8 cellular contexts compared by ENCODE assay signal in the genomic region with DNA sequence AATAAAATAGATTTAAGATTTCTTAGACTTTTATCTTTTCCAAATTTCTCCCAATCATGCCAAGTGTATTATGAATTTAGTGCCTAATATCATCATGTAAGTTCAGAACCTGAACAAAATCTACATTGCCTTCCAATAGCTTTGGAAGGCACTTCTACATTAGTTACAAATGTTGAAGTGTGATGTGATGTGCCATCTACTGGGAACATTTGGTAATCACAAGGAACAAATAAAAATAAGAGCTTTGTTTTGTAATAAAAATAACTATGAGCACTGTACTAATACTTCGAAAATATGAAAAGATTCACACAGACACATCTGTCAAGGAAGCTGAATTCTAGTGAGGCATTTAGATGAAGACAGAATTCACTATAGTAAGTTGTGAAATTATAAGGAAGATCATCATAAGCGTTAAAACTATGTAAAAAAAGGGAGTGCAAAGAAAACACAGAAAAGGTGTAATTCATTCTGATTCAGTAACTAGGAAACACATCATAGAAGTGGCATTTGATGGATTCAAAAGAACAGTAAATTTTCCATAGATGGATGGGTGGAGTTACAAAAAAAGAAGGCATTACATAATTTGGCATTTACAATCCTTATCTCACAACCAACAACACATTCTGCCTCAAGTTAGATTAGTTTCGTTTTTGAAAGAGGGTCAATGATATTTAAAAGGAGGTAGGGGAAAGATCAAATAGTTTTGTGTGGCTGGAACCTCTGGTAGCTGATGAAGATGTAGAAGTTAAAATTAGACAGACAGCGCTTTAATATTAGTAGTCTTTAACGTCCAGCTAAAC.
DNase-seq lines count a peak whose midpoint lies in the region; ATAC-seq, FAIRE-seq and TF ChIP-seq lines count a peak whose summit lies in the region.

No MANE protein-coding gene starts in this region.

- H2AFZ ChIP-seq in PC-9: no peak overlapping the region

- 45 to 63% (median 51%) methylated on average over 5 of the region's 5 CpGs for WGBS in small intestine, 3 donors

- no peaks in the 10 kb centered on the region for H3K27me3 ChIP-seq in PC-9 (ENCODE audit: insufficient read depth, low read depth)
- no peaks in the 10 kb centered on the region for H3K27me3 ChIP-seq in small intestine (ENCODE audit: control insufficient read depth in 2 of 2, insufficient read depth in 2 of 2, low read length in 2 of 2)

- no peak overlapping the region for H3K4me2 ChIP-seq in PC-9

- H3K9me3 Mint-ChIP-seq in activated naive CD4-positive, alpha-beta T cell treated with anti-CD3 and anti-CD28 coated beads, Interleukin-2, amount 10 ng/mL, durations not matched to agents 7 days and 5 days: no peaks in the 10 kb centered on the region

- POLR2A ChIA-PET in PC-9 (lab: Charles Lee; ENCODE audit: unreplicated experiment): interaction anchor here (0.7 kb wide), 1 partner anchor 1207 kb away, joined by 3 read pairs; no protein-coding TSS in a partner anchor

- no peak overlapping the region for H3K4me3 ChIP-seq in HFF-Myc (replicated peaks; ENCODE audit: low read depth, low read length)
- H3K4me3 ChIP-seq in PC-9: no peak overlapping the region
- no peak overlapping the region for H3K4me3 ChIP-seq in small intestine (ENCODE audit: low read depth in 1 of 2, low read length in 2 of 2)

- H3K4me1 Mint-ChIP-seq in activated naive CD4-positive, alpha-beta T cell treated with anti-CD3 and anti-CD28 coated beads, Interleukin-2, amount 10 ng/mL, durations not matched to agents 7 days and 5 days: peaks cover 10% of the 10 kb centered on the region

- DNase-seq in EH (ENCODE audit: low read depth) (peak; percentile 48), HFF-Myc (ENCODE audit: extremely low read depth, low read depth) (peak; percentile 4), PC-9 (no peak), fibroblast of peridontal ligament (ENCODE audit: extremely low read depth) (peak; percentile 58), small intestine (peak; percentile 35)
- no peak for DNase-seq in activated naive CD4-positive, alpha-beta T cell treated with anti-CD3 and anti-CD28 coated beads, Interleukin-2, amount 10 ng/mL, durations not matched to agents 7 days and 5 days

- FAIRE-seq in small intestine (lab: Jason Lieb, UNC): no peak

- intact Hi-C loops in PC-9 (cut with micrococcal nuclease; ENCODE audit: unreplicated experiment): loop anchor here (5.0 kb wide), 1 partner anchor 718 kb away; no protein-coding TSS in a partner anchor

- TF ChIP-seq CTCF in HFF-Myc (IDR thresholded peaks at IDR 0.05; ENCODE audit: low read depth, low read length, missing control alignments) (peak; percentile 39), PC-9 (conservative IDR thresholded peaks at IDR 0.05) (peak; percentile 75)

- H3K27ac ChIP-seq in PC-9 (no peak overlapping the region), small intestine (ENCODE audit: low read depth in 1 of 2, low read length in 1 of 2) (no peak overlapping the region)

- ATAC-seq in HG03342 (IDR thresholded peaks at IDR 0.05; ENCODE audit: unreplicated experiment): no peak
- no peak for ATAC-seq in GM21737 (IDR thresholded peaks at IDR 0.05; ENCODE audit: unreplicated experiment)

- H3K27me3 Mint-ChIP-seq in activated naive CD4-positive, alpha-beta T cell treated with anti-CD3 and anti-CD28 coated beads, Interleukin-2, amount 10 ng/mL, durations not matched to agents 7 days and 5 days: no peaks in the 10 kb centered on the region

- H3K4me1 ChIP-seq in PC-9 (replicated peaks; ENCODE audit: insufficient read depth) (0 out of 2 replicates have a peak, but pooled peaks cover 5% of the 10 kb centered on the region), small intestine (ENCODE audit: control insufficient read depth in 2 of 2, insufficient read depth in 1 of 2, low read depth in 1 of 2, low read length in 1 of 2) (no peaks in the 10 kb centered on the region)

- H3K36me3 ChIP-seq in PC-9 (ENCODE audit: low read depth) (0 out of 2 replicates have a peak, but pooled peaks cover 7% of the 10 kb centered on the region), small intestine (ENCODE audit: control insufficient read depth in 2 of 2, insufficient read depth in 2 of 2, low read length in 2 of 2) (no peaks in the 10 kb centered on the region)

- H3K4me3 Mint-ChIP-seq in activated naive CD4-positive, alpha-beta T cell treated with anti-CD3 and anti-CD28 coated beads, Interleukin-2, amount 10 ng/mL, durations not matched to agents 7 days and 5 days: no peak overlapping the region

- no peaks in the 10 kb centered on the region for H3F3A ChIP-seq in PC-9 (ENCODE audit: insufficient read depth, low read depth)

- H3K9me3 ChIP-seq in PC-9 (ENCODE audit: insufficient read depth, low read depth) (no peaks in the 10 kb centered on the region), small intestine (ENCODE audit: control insufficient read depth, low read depth) (no peaks in the 10 kb centered on the region)

- no TSS peak for BruUV-seq in PC-9 (replicated peaks; lab: Mats Ljungman, UMichigan)

- H3K9me2 ChIP-seq in PC-9 (ENCODE audit: insufficient read depth): no peaks in the 10 kb centered on the region

- CTCF ChIA-PET in PC-9 (lab: Charles Lee): interaction anchor here (0.6 to 1.5 kb wide), 4 partner anchors 613 to 855 kb away, joined by 3 to 24 read pairs (median 8); no protein-coding TSS in a partner anchor
- CTCF ChIA-PET in activated naive CD4-positive, alpha-beta T cell treated with anti-CD3 and anti-CD28 coated beads, Interleukin-2, amount 10 ng/mL, durations not matched to agents 7 days and 5 days (lab: Charles Lee): interaction anchor here (0.7 to 1.5 kb wide), 8 partner anchors 9 to 42 kb away, joined by 3 to 6 read pairs (median 3); no protein-coding TSS in a partner anchor

- H3K36me3 Mint-ChIP-seq in activated naive CD4-positive, alpha-beta T cell treated with anti-CD3 and anti-CD28 coated beads, Interleukin-2, amount 10 ng/mL, durations not matched to agents 7 days and 5 days: peaks cover 15% of the 10 kb centered on the region

- H3K79me2 ChIP-seq in PC-9 (ENCODE audit: low read depth): no peaks in the 10 kb centered on the region

- no peaks in the 10 kb centered on the region for H4K20me1 ChIP-seq in PC-9 (ENCODE audit: insufficient read depth)

- H3K27ac Mint-ChIP-seq in activated naive CD4-positive, alpha-beta T cell treated with anti-CD3 and anti-CD28 coated beads, Interleukin-2, amount 10 ng/mL, durations not matched to agents 7 days and 5 days: no peak overlapping the region

Comparison
In these comparisons a context has a peak if more than half of its experiments do, and no peak if none do; other contexts are left out.
1. DNase-seq: peak in EH (single experiment), HFF-Myc (single experiment), fibroblast of peridontal ligament (single experiment) and small intestine (single experiment); none in PC-9 (0 of 2) and activated naive CD4-positive, alpha-beta T cell treated with anti-CD3 and anti-CD28 coated beads, Interleukin-2, amount 10 ng/mL, durations not matched to agents 7 days and 5 days (single experiment).